ENCODE assay signal across 8 cellular contexts in the genomic region with DNA sequence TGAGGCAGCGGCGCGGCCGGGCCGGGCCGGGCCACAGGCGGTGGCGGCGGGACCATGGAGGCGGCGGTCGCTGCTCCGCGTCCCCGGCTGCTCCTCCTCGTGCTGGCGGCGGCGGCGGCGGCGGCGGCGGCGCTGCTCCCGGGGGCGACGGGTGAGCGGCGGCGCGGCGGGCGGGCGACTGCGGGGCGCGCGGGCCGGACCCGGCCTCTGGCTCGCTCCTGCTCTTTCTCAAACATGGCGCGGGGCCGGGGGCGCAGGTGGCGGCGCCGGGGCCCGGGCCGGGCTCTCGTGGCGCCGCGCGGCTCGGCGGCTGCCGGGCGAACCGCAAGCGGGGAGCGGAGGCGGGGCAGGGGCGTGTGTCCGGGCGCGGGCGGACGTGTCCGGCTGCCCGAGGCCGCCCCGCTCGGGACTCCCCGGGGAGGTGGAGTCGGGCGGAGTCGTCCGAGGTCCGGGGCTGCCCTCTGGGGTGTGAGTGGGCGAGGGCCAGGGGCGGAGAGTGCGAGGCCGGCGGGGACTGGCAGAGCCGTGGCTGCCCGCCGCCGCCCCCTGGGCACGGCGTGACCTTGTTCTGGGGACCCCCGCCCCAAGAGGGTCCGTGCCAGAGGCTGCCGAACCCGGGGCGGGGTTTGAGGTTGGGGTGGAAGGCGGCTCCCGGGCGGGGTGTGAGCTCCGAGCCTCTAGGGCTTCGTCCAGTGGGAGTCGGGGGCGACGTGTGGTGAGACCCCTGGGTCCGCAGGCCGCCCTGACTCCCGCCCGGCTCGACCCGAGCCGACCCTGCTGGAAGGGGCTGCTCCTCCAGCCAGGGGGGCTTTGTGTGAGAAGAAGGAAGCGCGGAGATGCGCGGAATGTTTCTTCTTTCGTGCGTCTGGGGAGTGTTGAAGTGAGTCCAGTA. TPM values are rescaled to one million over a fixed set of nuclear protein-coding genes. Genes with fewer than 3 reads are reported as not detected.
DNase-seq lines count a peak whose midpoint lies in the region; ATAC-seq lines count a peak whose summit lies in the region.

No MANE protein-coding gene starts in this region.

- H3K9me3 Mint-ChIP-seq in CD4-positive, alpha-beta memory T cell: peaks cover 0 to 3% (median 0%) of the 10 kb centered on the region in 8 donors

- H3K27me3 Mint-ChIP-seq in CD4-positive, alpha-beta memory T cell: no peaks in the 10 kb centered on the region

- H3K27ac ChIP-seq in CD4-positive, alpha-beta memory T cell (ENCODE audit: low read depth, low read length): peak overlapping the region; percentile 70
- peak overlapping the region; percentile 84 for H3K27ac ChIP-seq in adipose tissue (ENCODE audit: low read depth, low read length)

- peaks cover 0 to 8% of the 10 kb centered on the region in 2 donors for H3K36me3 Mint-ChIP-seq in CD4-positive, alpha-beta memory T cell

- H3K9me3 ChIP-seq in CD4-positive, alpha-beta memory T cell (ENCODE audit: control insufficient read depth in 1 of 2, low read length in 2 of 2): no peaks in the 10 kb centered on the region

- intact Hi-C loops in CD4-positive, alpha-beta memory T cell (cut with micrococcal nuclease): loop anchor here (1.0 to 2.0 kb wide), 3 partner anchors 29 to 117 kb away; a partner anchor contains a TSS
- intact Hi-C loops in left cardiac atrium (cut with DNase I) (no loop called here), posterior vena cava (cut with DNase I) (no loop called here)

- in situ Hi-C loops in SK-MEL-5 (cut with HindIII; ENCODE audit: low pct_unique_long_range_greater_than_20kb, low sequenced_read_pairs): no loop called here

- DNase-seq in CD4-positive, alpha-beta memory T cell: peak; percentile 22 to 48 (median 34)
- peak; percentile 64 for DNase-seq in GM19240 (ENCODE audit: insufficient read length, low spot score)
- DNase-seq in SK-MEL-5 (ENCODE audit: low read depth, low spot score): peak; percentile 71
- DNase-seq in left cardiac atrium: peak; percentile 87
- DNase-seq in posterior vena cava (ENCODE audit: low spot score): peak; percentile 96
- no peak for DNase-seq in NCI-H524 treated with DMSO at 0.1 percent for 48 hours (lab: John Stamatoyannopoulos, UW)

- H3K27ac Mint-ChIP-seq in CD4-positive, alpha-beta memory T cell: peak overlapping the region; percentile 76 to 93 (median 86)

- H3K27me3 ChIP-seq in CD4-positive, alpha-beta memory T cell (ENCODE audit: insufficient read depth, low read length): no peaks in the 10 kb centered on the region

- peaks cover 60% of the 10 kb centered on the region for H3K4me1 ChIP-seq in CD4-positive, alpha-beta memory T cell (ENCODE audit: insufficient read depth, low read length)

- POLR2A ChIA-PET in CD4-positive, alpha-beta memory T cell (lab: Charles Lee; ENCODE audit: partially characterized antibody): interaction anchor here (0.7 to 7.9 kb wide), 20 partner anchors 8 to 99 kb away, joined by 3 to 82 read pairs (median 6); no protein-coding TSS in a partner anchor

- H3K4me3 ChIP-seq in CD4-positive, alpha-beta memory T cell (ENCODE audit: low read length in 2 of 2): peak overlapping the region; percentile 39 to 62

- H3K4me3 Mint-ChIP-seq in CD4-positive, alpha-beta memory T cell: peak overlapping the region; percentile 81 to 91 (median 88)

- CTCF ChIA-PET in CD4-positive, alpha-beta memory T cell (lab: Charles Lee; ENCODE audit: partially characterized antibody): interaction anchor here (0.8 to 4.8 kb wide), 15 partner anchors 8 to 106 kb away, joined by 3 to 71 read pairs (median 4); no protein-coding TSS in a partner anchor

- H3K4me1 Mint-ChIP-seq in CD4-positive, alpha-beta memory T cell: peaks cover 48 to 65% (median 60%) of the 10 kb centered on the region in 4 donors

- ATAC-seq in HG03280 (IDR thresholded peaks at IDR 0.05; ENCODE audit: unreplicated experiment) (peak; percentile 56), left cardiac atrium (peak; percentile 70 to 79)

- 0 to 1% (median 0%) methylated on average over 66 to 114 of the region's 118 CpGs for WGBS in adipose tissue, 3 donors

- no peaks in the 10 kb centered on the region for H3K36me3 ChIP-seq in CD4-positive, alpha-beta memory T cell (ENCODE audit: insufficient read depth, low read length)

RNA-seq across cellular contexts. Expression of a gene that starts 0.5 kb away (rescaled TPM):
- 10 to 100 TPM; 26.4 to 27.4 TPM for total RNA-seq in CD4-positive, alpha-beta memory T cell
- 10 to 100 TPM; 19.1 to 21.4 TPM for polyA plus RNA-seq in CD4-positive, alpha-beta memory T cell
- 122 and 131 TPM in 2 replicates for total RNA-seq in SK-MEL-5 (2014; rRNA removed; shearing (Covaris generic))
- polyA plus RNA-seq in SK-MEL-5 (2015; cell fraction: cytosol; rRNA removed): 48.9 and 67.3 TPM in 2 replicates
- polyA plus RNA-seq in SK-MEL-5 (2015; cell fraction: nucleus; rRNA removed): 28.0 and 29.8 TPM in 2 replicates
- 10 to 100 TPM in 1 of 3 donors, 1 to 10 TPM in 2; 3.7 to 12.1 (median 9.4) TPM for polyA plus RNA-seq in adipose tissue
- total RNA-seq in left cardiac atrium: 10 to 100 TPM; 17.3 to 27.1 TPM
- total RNA-seq in posterior vena cava: 10 to 100 TPM; 85.0 to 91.6 TPM
